ENCODE assay signal across 15 cellular contexts in genomic region chr13:44764334-44764733, GRCh38.
DNase-seq lines count a peak whose midpoint lies in the region; ATAC-seq, FAIRE-seq and TF ChIP-seq lines count a peak whose summit lies in the region.
"Had no signal": no experiment of that assay in that cellular context is flagged by ENCODE, and none has a peak within 500 bp of the region (broad histone marks: within the 10 kb centered on the region; RNA-seq: fewer than 3 reads in every experiment).

No MANE protein-coding gene starts in this region.

- intact Hi-C loops in left ventricle myocardium inferior (cut with micrococcal nuclease) = no loop called here
- intact Hi-C loops in Right ventricle myocardium inferior (cut with DNase I) = no loop called here
- intact Hi-C loops in transverse colon (cut with DNase I; ENCODE audit: low total_unique reads) = no loop called here
- intact Hi-C loops in dorsolateral prefrontal cortex (cut with DNase I) = no loop called here

- CTCF ChIA-PET in H1 (lab: Charles Lee; ENCODE audit: partially characterized antibody) = interaction anchor here (0.9 kb wide), 1 partner anchor 111 kb away, joined by 5 read pairs; no protein-coding TSS in a partner anchor

- no peaks in the 10 kb centered on the region for H3K79me1 ChIP-seq in H1 (ENCODE audit: low read depth, low read length)

- peak overlapping the region; percentile 55 for H2AFZ ChIP-seq in H1 (ENCODE audit: low read length)

- H3K4me3 ChIP-seq in left ventricle myocardium inferior (no peak overlapping the region), H1 (ENCODE audit: extremely low read depth in 1 of 4, insufficient read depth in 2 of 4, low read depth in 3 of 4, low read length in 4 of 4) (no peak overlapping the region), muscle layer of duodenum (ENCODE audit: low read depth in 1 of 2, low read length in 2 of 2) (no peak overlapping the region), transverse colon (peak overlapping the region in 1 of 4 donors; percentile 31), dorsolateral prefrontal cortex (peak overlapping the region in 10 of 59 donors; percentile 3 to 40 (median 22))
- H3K4me3 ChIP-seq: heart right ventricle had no signal

- peaks cover 30% of the 10 kb centered on the region for H3K4me1 ChIP-seq in left ventricle myocardium inferior
- peaks cover 0 to 7% (median 2%) of the 10 kb centered on the region in 4 experiments; a peak in 3 of 7 replicates for H3K4me1 ChIP-seq in H1 (replicated peaks in 1 of 4; ENCODE audit: control insufficient read depth in 3 of 4, insufficient read depth in 4 of 4, low read length in 3 of 4)
- H3K4me1 ChIP-seq in muscle layer of duodenum (ENCODE audit: control insufficient read depth in 1 of 2, insufficient read depth in 2 of 2, low read length in 2 of 2) = peaks cover 3 to 12% of the 10 kb centered on the region in 2 donors
- H3K4me1 ChIP-seq in transverse colon = peaks cover 3 to 58% (median 27%) of the 10 kb centered on the region in 4 donors

- no peak overlapping the region for H4K5ac ChIP-seq in H1 (ENCODE audit: insufficient read length, low read depth, low read length)

- POLR2A ChIA-PET in H1 (lab: Charles Lee; ENCODE audit: partially characterized antibody) = interaction anchor here (0.8 kb wide), 1 partner anchor 54 kb away, joined by 3 read pairs; no protein-coding TSS in a partner anchor

- TF ChIP-seq CTCF in left ventricle myocardium inferior (IDR thresholded peaks at IDR 0.05; ENCODE audit: borderline replicate concordance) = no peak
- TF ChIP-seq CTCF in H1 (IDR thresholded peaks at IDR 0.05; ENCODE audit: control extremely low read depth in 1 of 3, insufficient read depth in 1 of 3, low read depth in 1 of 3, low read length in 3 of 3) = no peak
- TF ChIP-seq CTCF in transverse colon (IDR thresholded peaks at IDR 0.05) = no peak
- TF ChIP-seq CTCF in dorsolateral prefrontal cortex (IDR thresholded peaks at IDR 0.05 in 54 of 56, conservative IDR thresholded peaks at IDR 0.05 in 2 of 56; ENCODE audit: low read depth in 1 of 56, partially characterized antibody in 56 of 56) = no peak

- no peak overlapping the region for H4K91ac ChIP-seq in H1 (replicated peaks; ENCODE audit: insufficient read length, low read length)

- H3K79me2 ChIP-seq in H1 (ENCODE audit: control insufficient read depth in 1 of 2, insufficient read depth in 2 of 2, low read length in 2 of 2) = no peaks in the 10 kb centered on the region

- no peak overlapping the region for H2BK120ac ChIP-seq in H1 (replicated peaks; ENCODE audit: low read depth, low read length)

- H3K4me2 ChIP-seq in H1 (ENCODE audit: insufficient read depth in 1 of 2, low read depth in 2 of 2, low read length in 2 of 2) = no peak overlapping the region; a peak in 1 of 4 replicates

- in situ Hi-C loops in transverse colon (cut with MboI; ENCODE audit: low pct_ligation_motif_present in 1 of 4, low pct_unique_long_range_greater_than_20kb in 1 of 4, low sequenced_read_pairs in 3 of 4) = no loop called here

- H3K23ac ChIP-seq in H1 (ENCODE audit: insufficient read length) = no peak overlapping the region

- no peak for TF ChIP-seq RAD21 in H1 (IDR thresholded peaks at IDR 0.05 in 1 of 2, conservative IDR thresholded peaks at IDR 0.05 in 1 of 2; ENCODE audit: low read depth in 2 of 2, low read length in 2 of 2)

- H3K4ac ChIP-seq in H1 (replicated peaks; ENCODE audit: insufficient read length, low read depth, low read length) = no peak overlapping the region

- H2AK5ac ChIP-seq in H1 (ENCODE audit: low read depth, low read length) = no peak overlapping the region

- TF ChIP-seq EP300 in H1 (IDR thresholded peaks at IDR 0.05; ENCODE audit: borderline replicate concordance in 1 of 2, low read depth in 2 of 2, low read length in 2 of 2) (no peak), transverse colon (IDR thresholded peaks at IDR 0.05; ENCODE audit: low read depth) (no peak)

- ATAC-seq in Right ventricle myocardium inferior = no peak
- ATAC-seq in GM19395 (IDR thresholded peaks at IDR 0.05; ENCODE audit: unreplicated experiment) = no peak
- no peak for ATAC-seq in HG03280 (IDR thresholded peaks at IDR 0.05; ENCODE audit: unreplicated experiment)

- no peak for TF ChIP-seq POLR2A in H1 (IDR thresholded peaks at IDR 0.05; ENCODE audit: control extremely low read depth in 1 of 2, low read depth in 2 of 2, low read length in 2 of 2)
- TF ChIP-seq POLR2A in transverse colon (IDR thresholded peaks at IDR 0.05) = peak; percentile 75

- H3K27me3 ChIP-seq in left ventricle myocardium inferior (ENCODE audit: low read depth) (no peaks in the 10 kb centered on the region), H1 (replicated peaks in 1 of 4; ENCODE audit: control insufficient read depth in 3 of 4, extremely low read depth in 1 of 4, insufficient read depth in 3 of 4, low read length in 3 of 4) (no peaks in the 10 kb centered on the region), muscle layer of duodenum (ENCODE audit: low read depth, low read length) (no peaks in the 10 kb centered on the region), transverse colon (no peaks in the 10 kb centered on the region), dorsolateral prefrontal cortex (peaks cover 0 to 5% (median 0%) of the 10 kb centered on the region in 45 donors)
- H3K27me3 ChIP-seq: heart right ventricle had no signal

- H3K27ac ChIP-seq in left ventricle myocardium inferior (replicated peaks) = peak overlapping the region; percentile 44
- H3K27ac ChIP-seq in H1 (ENCODE audit: low read depth, low read length) = no peak overlapping the region
- H3K27ac ChIP-seq in muscle layer of duodenum (ENCODE audit: low read length) = peak overlapping the region; percentile 67
- peak overlapping the region; percentile 84 to 89 (median 86) for H3K27ac ChIP-seq in transverse colon
- H3K27ac ChIP-seq in dorsolateral prefrontal cortex = no peak overlapping the region

- no peaks in the 10 kb centered on the region for H4K20me1 ChIP-seq in H1 (replicated peaks in 1 of 2; ENCODE audit: control insufficient read depth in 1 of 2, insufficient read depth in 2 of 2, low read length in 2 of 2)

- H2BK12ac ChIP-seq in H1 (ENCODE audit: low read depth, low read length) = no peak overlapping the region

- no peak overlapping the region for H3K56ac ChIP-seq in H1 (replicated peaks; ENCODE audit: insufficient read length, low read depth, low read length)

- WGBS in H1 (ENCODE audit: extremely low coverage in 1 of 2, insufficient coverage in 1 of 2, insufficient read length in 1 of 2, insufficient replicate concordance in 2 of 2, low coverage in 1 of 2, low lambda C conversion rate in 2 of 2, missing lambda C conversion rate in 1 of 2), 2 experiments = 86% methylated on average over 9 of the region's 9 CpGs; no CpG with 5 or more reads in 1 of the 2 experiments
- WGBS in transverse colon (ENCODE audit: low coverage in 1 of 2), 2 donors = 29 to 40% methylated on average over 9 of the region's 9 CpGs

- no peak overlapping the region for H2BK5ac ChIP-seq in H1 (ENCODE audit: low read depth, low read length)

- H3K36me3 ChIP-seq in left ventricle myocardium inferior (no peaks in the 10 kb centered on the region), H1 (ENCODE audit: control insufficient read depth in 2 of 4, insufficient read depth in 4 of 4, low read length in 3 of 4) (no peaks in the 10 kb centered on the region), muscle layer of duodenum (ENCODE audit: control insufficient read depth in 1 of 2, insufficient read depth in 2 of 2, low read length in 2 of 2) (no peaks in the 10 kb centered on the region), transverse colon (no peaks in the 10 kb centered on the region)
- H3K36me3 ChIP-seq: heart right ventricle had no signal

- no peak overlapping the region for H3K14ac ChIP-seq in H1 (ENCODE audit: insufficient read length)

- DNase-seq in left ventricle myocardium inferior (no peak), Right ventricle myocardium inferior (ENCODE audit: missing footprints) (no peak), H1 (ENCODE audit: low read depth in 1 of 2, low spot score in 2 of 2) (no peak), transverse colon (peak; percentile 78), dorsolateral prefrontal cortex (no peak)
- DNase-seq: ACHN; activated CD4-positive, alpha-beta T cell treated with anti-CD3 and anti-CD28 coated beads for 48 hours; NCI-H2107; SW 1271 had no signal

- no peak overlapping the region for H4K8ac ChIP-seq in H1 (ENCODE audit: extremely low read depth, insufficient read depth, low read length)

- no peak overlapping the region for H2BK15ac ChIP-seq in H1 (ENCODE audit: low read length)

- H3K23me2 ChIP-seq in H1 (ENCODE audit: low read depth, low read length) = no peaks in the 10 kb centered on the region; the same call in 1 of the 2 replicates

- H3K9ac ChIP-seq in H1 (replicated peaks in 1 of 4; ENCODE audit: extremely low read depth in 1 of 4, low read depth in 3 of 4, low read length in 3 of 4) = no peak overlapping the region; a peak in 1 of 7 replicates

- H2BK20ac ChIP-seq in H1 (ENCODE audit: low read length) = no peak overlapping the region

- H3K18ac ChIP-seq in H1 (ENCODE audit: extremely low read depth, low read length) = no peak overlapping the region

- no peaks in the 10 kb centered on the region for H3K9me3 ChIP-seq in left ventricle myocardium inferior (replicated peaks)
- no peaks in the 10 kb centered on the region for H3K9me3 ChIP-seq in H1 (ENCODE audit: insufficient read depth in 2 of 2, low read depth in 1 of 2, low read length in 1 of 2)
- no peaks in the 10 kb centered on the region for H3K9me3 ChIP-seq in muscle layer of duodenum (ENCODE audit: control insufficient read depth in 1 of 2, low read length in 2 of 2)
- no peaks in the 10 kb centered on the region for H3K9me3 ChIP-seq in transverse colon
- H3K9me3 ChIP-seq: heart right ventricle had no signal

- no peak for FAIRE-seq in H1 (lab: Jason Lieb, UNC)
- FAIRE-seq: D721Med, endometrium had no signal

TF ChIP-seq in H1, 55 proteins besides CTCF, POLR2A, EP300 and RAD21 (continues in another document):
- TF ChIP-seq CBX8 (IDR thresholded peaks at IDR 0.05; ENCODE audit: borderline replicate concordance, low read depth, low read length) (no peak), SAP30 (IDR thresholded peaks at IDR 0.05; ENCODE audit: insufficient read depth, insufficient replicate concordance, low read length) (no peak), JUND (IDR thresholded peaks at IDR 0.05; ENCODE audit: low read length) (no peak), MAX (IDR thresholded peaks at IDR 0.05) (no peak), MAFK (IDR thresholded peaks at IDR 0.05; ENCODE audit: low read depth, low read length) (no peak), KDM5A (IDR thresholded peaks at IDR 0.05; ENCODE audit: low read length) (no peak), TBP (IDR thresholded peaks at IDR 0.05; ENCODE audit: low read depth, low read length) (no peak), SP1 (IDR thresholded peaks at IDR 0.05; ENCODE audit: low read depth, low read length) (no peak), CBX5 (IDR thresholded peaks at IDR 0.05; ENCODE audit: low read depth, low read length) (no peak)

Comparison
In these comparisons a context has a peak if more than half of its experiments do, and no peak if none do; other contexts are left out.
1. H3K27ac ChIP-seq: peak in left ventricle myocardium inferior (single experiment), muscle layer of duodenum (single experiment) and transverse colon (4 of 4); none in H1 (single experiment) and dorsolateral prefrontal cortex (0 of 59).